8 cellular contexts compared by ENCODE assay signal in the genomic region with DNA sequence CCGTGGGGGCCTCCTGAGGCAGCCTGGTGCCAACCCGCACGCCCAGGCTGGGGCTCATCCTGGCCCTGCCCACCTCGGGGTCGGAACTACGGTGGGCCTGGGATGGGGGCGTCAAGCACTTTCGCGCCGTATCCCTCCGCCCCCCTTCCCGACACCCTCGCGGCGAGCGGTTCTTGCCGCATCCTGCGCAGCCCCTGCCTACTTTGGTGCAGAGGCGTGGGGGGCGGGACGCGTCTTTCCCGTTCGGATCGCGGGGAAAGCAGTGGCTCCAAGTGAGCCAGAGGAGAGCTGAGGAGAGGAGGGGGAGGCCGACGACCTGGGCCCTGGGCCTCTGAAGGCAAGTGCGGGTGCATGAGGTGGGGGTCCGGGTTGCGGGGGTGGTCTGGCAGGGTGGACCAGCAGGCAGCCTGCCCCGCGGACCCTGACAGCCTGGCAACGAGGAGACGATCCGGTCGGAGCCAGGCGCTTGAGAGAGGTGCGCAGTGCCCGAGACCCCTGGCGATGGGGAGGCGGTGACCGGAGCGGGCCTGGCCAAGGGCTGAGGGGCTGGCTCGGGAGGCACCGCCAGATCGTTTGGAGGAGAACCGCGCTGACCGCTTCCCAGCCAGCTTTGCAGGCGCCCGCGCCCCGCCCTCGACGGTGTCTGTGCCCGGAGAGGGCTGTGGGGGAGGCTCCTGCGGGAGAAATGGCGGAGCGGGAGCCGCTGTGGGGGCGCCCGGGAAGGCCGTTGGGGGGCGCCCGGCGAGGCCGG. TPM values are rescaled to one million over a fixed set of nuclear protein-coding genes. Genes with fewer than 3 reads are reported as not detected.
DNase-seq lines count a peak whose midpoint lies in the region; ATAC-seq and TF ChIP-seq lines count a peak whose summit lies in the region.

TSS of gene GPRASP2 (plus strand) at position 233 of the 751 bp plus-strand sequence. CDS start 2,422 bp downstream, outside the sequence.

- CTCF ChIA-PET in AG04449 (lab: Yijun Ruan, JAX): no interaction called here

- no peaks in the 10 kb centered on the region for H3K9me3 Mint-ChIP-seq in T-helper 1 cell treated with Interleukin-12 subunit alpha and Interleukin-12 subunit beta and Interleukin-4 antibody, amounts not matched to agents 30 μg/mL and 1 μg/mL, for 36 hours

- H3K4me1 Mint-ChIP-seq in T-helper 1 cell treated with Interleukin-12 subunit alpha and Interleukin-12 subunit beta and Interleukin-4 antibody, amounts not matched to agents 30 μg/mL and 1 μg/mL, for 36 hours (ENCODE audit: low read depth): no peaks in the 10 kb centered on the region

- peak; percentile 43 for ATAC-seq in GM18868 (IDR thresholded peaks at IDR 0.05; ENCODE audit: unreplicated experiment)
- no peak for ATAC-seq in GM21576 (IDR thresholded peaks at IDR 0.05; ENCODE audit: unreplicated experiment)

- H3K27ac Mint-ChIP-seq in T-helper 1 cell treated with Interleukin-12 subunit alpha and Interleukin-12 subunit beta and Interleukin-4 antibody, amounts not matched to agents 30 μg/mL and 1 μg/mL, for 36 hours: no peak within 1 kb of the TSS

- DNase-seq in AG04449 (ENCODE audit: low read depth, low spot score): no peak
- DNase-seq in dermis blood vessel endothelial cell: peak; percentile 26
- peak; percentile 85 for DNase-seq in left kidney (ENCODE audit: low read depth, low spot score)
- peak; percentile 29 for DNase-seq in stimulated activated CD8-positive, alpha-beta memory T cell treated with anti-CD3 and anti-CD28 coated beads, Interleukin-4, amount 100 ng/mL, for 48 hours
- DNase-seq in KG1 (lab: John Stamatoyannopoulos, UW): no peak

- TF ChIP-seq CTCF in AG04449 (IDR thresholded peaks at IDR 0.05; ENCODE audit: insufficient read depth, low read length, missing control alignments): no peak

- peak within 1 kb of the TSS; percentile 69 for H3K4me3 ChIP-seq in AG04449 (ENCODE audit: low read depth, low read length)

- H3K4me3 Mint-ChIP-seq in T-helper 1 cell treated with Interleukin-12 subunit alpha and Interleukin-12 subunit beta and Interleukin-4 antibody, amounts not matched to agents 30 μg/mL and 1 μg/mL, for 36 hours: peak within 1 kb of the TSS; percentile 73

- peaks cover 30% of the 10 kb centered on the region for H3K27me3 Mint-ChIP-seq in T-helper 1 cell treated with Interleukin-12 subunit alpha and Interleukin-12 subunit beta and Interleukin-4 antibody, amounts not matched to agents 30 μg/mL and 1 μg/mL, for 36 hours (ENCODE audit: low read depth)

- POLR2A ChIA-PET in AG04449 (lab: Yijun Ruan, JAX): no interaction called here

- no peaks in the 10 kb centered on the region for H3K36me3 Mint-ChIP-seq in T-helper 1 cell treated with Interleukin-12 subunit alpha and Interleukin-12 subunit beta and Interleukin-4 antibody, amounts not matched to agents 30 μg/mL and 1 μg/mL, for 36 hours (ENCODE audit: low read depth)

RNA-seq across cellular contexts. Expression of gene GPRASP2, which starts in this region (rescaled TPM):
- 19.9 and 20.6 TPM in 2 replicates for total RNA-seq in dermis blood vessel endothelial cell

Comparison
In these comparisons a context has a peak if more than half of its experiments do, and no peak if none do; other contexts are left out.
1. DNase-seq: peak in dermis blood vessel endothelial cell (single experiment), left kidney (single experiment) and stimulated activated CD8-positive, alpha-beta memory T cell treated with anti-CD3 and anti-CD28 coated beads, Interleukin-4, amount 100 ng/mL, for 48 hours (single experiment); none in AG04449 (single experiment) and KG1 (single experiment).